ENCODE assay signal across 8 cellular contexts in genomic region chr18:48136544-48137353, GRCh38.
DNase-seq lines count a peak whose midpoint lies in the region; ATAC-seq and FAIRE-seq lines count a peak whose summit lies in the region.

No MANE protein-coding gene starts in this region.

- peaks cover 26% of the 10 kb centered on the region for H3K4me1 ChIP-seq in HUES48 (ENCODE audit: control insufficient read depth, insufficient read depth, low read length)
- H3K4me1 ChIP-seq in iPS-15b (ENCODE audit: control insufficient read depth, insufficient read depth, low read length) = peaks cover 4% of the 10 kb centered on the region
- peaks cover 0 to 3% of the 10 kb centered on the region in 2 donors for H3K4me1 ChIP-seq in small intestine (ENCODE audit: control insufficient read depth in 2 of 2, insufficient read depth in 1 of 2, low read depth in 1 of 2, low read length in 1 of 2)

- H3K4me3 ChIP-seq in HUES48 (ENCODE audit: low read depth, low read length) = peak overlapping the region; percentile 65
- H3K4me3 ChIP-seq in iPS-15b (ENCODE audit: low read depth, low read length) = peak overlapping the region; percentile 52
- H3K4me3 ChIP-seq in small intestine (ENCODE audit: low read depth in 1 of 2, low read length in 2 of 2) = peak overlapping the region; percentile 41 to 65

- no peaks in the 10 kb centered on the region for H3K36me3 ChIP-seq in HUES48 (ENCODE audit: control insufficient read depth, insufficient read depth, low read length)
- H3K36me3 ChIP-seq in iPS-15b (ENCODE audit: control insufficient read depth, insufficient read depth, low read length) = no peaks in the 10 kb centered on the region
- H3K36me3 ChIP-seq in small intestine (ENCODE audit: control insufficient read depth in 2 of 2, insufficient read depth in 2 of 2, low read length in 2 of 2) = no peaks in the 10 kb centered on the region

- H3K36me3 Mint-ChIP-seq in activated naive CD8-positive, alpha-beta T cell = no peaks in the 10 kb centered on the region

- H3K27ac Mint-ChIP-seq in activated naive CD8-positive, alpha-beta T cell = no peak overlapping the region

- ATAC-seq in HG03460 (IDR thresholded peaks at IDR 0.05; ENCODE audit: unreplicated experiment) (no peak), GM21529 (IDR thresholded peaks at IDR 0.05; ENCODE audit: unreplicated experiment) (no peak), HG02588 (IDR thresholded peaks at IDR 0.05; ENCODE audit: unreplicated experiment) (no peak)

- H3K27me3 ChIP-seq in HUES48 (ENCODE audit: control insufficient read depth, insufficient read depth, low read length) (peaks cover 58% of the 10 kb centered on the region), iPS-15b (ENCODE audit: control insufficient read depth, insufficient read depth, low read length) (peaks cover 56% of the 10 kb centered on the region), small intestine (ENCODE audit: control insufficient read depth in 2 of 2, insufficient read depth in 2 of 2, low read length in 2 of 2) (peaks cover 0 to 7% of the 10 kb centered on the region in 2 donors)

- no peak overlapping the region for H3K27ac ChIP-seq in HUES48 (ENCODE audit: low read depth, low read length)
- peak overlapping the region in 1 of 2 donors; percentile 43 for H3K27ac ChIP-seq in small intestine (ENCODE audit: low read depth in 1 of 2, low read length in 1 of 2)

- peaks cover 12% of the 10 kb centered on the region for H3K4me1 Mint-ChIP-seq in activated naive CD8-positive, alpha-beta T cell (ENCODE audit: low read depth)

- H3K4me3 Mint-ChIP-seq in activated naive CD8-positive, alpha-beta T cell = peak overlapping the region; percentile 52

- FAIRE-seq in small intestine (lab: Jason Lieb, UNC) = no peak

- H3K9me3 Mint-ChIP-seq in activated naive CD8-positive, alpha-beta T cell (ENCODE audit: low read depth) = no peaks in the 10 kb centered on the region

- WGBS in small intestine, 3 donors = 2 to 6% (median 3%) methylated on average over 58 to 73 of the region's 73 CpGs

- DNase-seq in small intestine = peak; percentile 28
- DNase-seq in C1 segment of cervical spinal cord (lab: John Stamatoyannopoulos, UW) = no peak

- no peaks in the 10 kb centered on the region for H3K9me3 ChIP-seq in HUES48 (ENCODE audit: control insufficient read depth, insufficient read depth, low read length)
- no peaks in the 10 kb centered on the region for H3K9me3 ChIP-seq in iPS-15b (ENCODE audit: control insufficient read depth, insufficient read depth, low read length)
- H3K9me3 ChIP-seq in small intestine (ENCODE audit: control insufficient read depth, low read depth) = no peaks in the 10 kb centered on the region

- H3K9ac ChIP-seq in HUES48 (ENCODE audit: low read depth, low read length) = no peak overlapping the region
- H3K9ac ChIP-seq in iPS-15b (ENCODE audit: low read depth, low read length) = no peak overlapping the region

- peaks cover 35% of the 10 kb centered on the region for H3K27me3 Mint-ChIP-seq in activated naive CD8-positive, alpha-beta T cell
